In genomic region chr18:61337527-61337926, GRCh38 we compare ENCODE assay signal across 18 cellular contexts. TPM values are rescaled to one million over a fixed set of nuclear protein-coding genes. Genes with fewer than 3 reads are reported as not detected.
DNase-seq lines count a peak whose midpoint lies in the region; ATAC-seq and TF ChIP-seq lines count a peak whose summit lies in the region.
"Had no signal": no experiment of that assay in that cellular context is flagged by ENCODE, and none has a peak within 500 bp of the region (broad histone marks: within the 10 kb centered on the region; RNA-seq: fewer than 3 reads in every experiment).

No MANE protein-coding gene starts in this region.

- no peak overlapping the region for H3K4me3 Mint-ChIP-seq in CD8-positive, alpha-beta T cell
- H3K4me3 Mint-ChIP-seq: CD4-positive, alpha-beta T cell had no signal

- no peaks in the 10 kb centered on the region for H3K9me3 Mint-ChIP-seq in CD8-positive, alpha-beta T cell

- peak overlapping the region; percentile 32 for H3K9ac ChIP-seq in adipocyte (ENCODE audit: low read length)

- ATAC-seq in GM19452 (IDR thresholded peaks at IDR 0.05; ENCODE audit: unreplicated experiment) = no peak
- ATAC-seq in CD8-positive, alpha-beta T cell = no peak
- ATAC-seq: A549 had no signal

- peaks cover 21% of the 10 kb centered on the region for H3K27me3 Mint-ChIP-seq in CD8-positive, alpha-beta T cell (ENCODE audit: low read depth)

- no peaks in the 10 kb centered on the region for H3K36me3 ChIP-seq in adipocyte (ENCODE audit: control insufficient read depth, insufficient read depth, low read length, severe bottlenecking)
- H3K36me3 ChIP-seq in CD8-positive, alpha-beta T cell (ENCODE audit: insufficient read depth, low read length) = no peaks in the 10 kb centered on the region

- POLR2A ChIA-PET in CD8-positive, alpha-beta T cell (lab: Charles Lee) = no interaction called here

- H3K4me3 ChIP-seq in adipocyte (ENCODE audit: low read length) = peak overlapping the region; percentile 6
- no peak overlapping the region for H3K4me3 ChIP-seq in CD8-positive, alpha-beta T cell (ENCODE audit: low read depth, low read length)
- H3K4me3 ChIP-seq: A549 had no signal

- H3K27me3 ChIP-seq in adipocyte (replicated peaks; ENCODE audit: control insufficient read depth, insufficient read depth, low read length) (no peaks in the 10 kb centered on the region), layer of hippocampus (ENCODE audit: control insufficient read depth, insufficient read depth, low read length) (peaks cover 2% of the 10 kb centered on the region)
- no peaks in the 10 kb centered on the region for H3K27me3 ChIP-seq in CD8-positive, alpha-beta T cell (ENCODE audit: insufficient read depth, low read length)

- TF ChIP-seq CTCF in CD8-positive, alpha-beta T cell (IDR thresholded peaks at IDR 0.05) = no peak

- peak overlapping the region; percentile 96 for H3K27ac ChIP-seq in cingulate gyrus (ENCODE audit: low read depth, low read length)
- peak overlapping the region; percentile 84 for H3K27ac ChIP-seq in layer of hippocampus (ENCODE audit: low read depth, low read length)
- H3K27ac ChIP-seq in CD8-positive, alpha-beta T cell (ENCODE audit: low read depth, low read length) = no peak overlapping the region
- H3K27ac ChIP-seq: 22Rv1, A549, C4-2B had no signal

- no peaks in the 10 kb centered on the region for H3K4me1 Mint-ChIP-seq in CD8-positive, alpha-beta T cell (ENCODE audit: low read depth)

- DNase-seq in adipocyte (ENCODE audit: low read depth) (no peak), superior temporal gyrus (ENCODE audit: extremely low spot score) (peak; percentile 69)
- no peak for DNase-seq in activated CD4-positive, CD25-positive, alpha-beta regulatory T cell treated with anti-CD3 and anti-CD28 coated beads, Interleukin-2, amount 50 U/mL, for 72 hours
- DNase-seq in CD8-positive, alpha-beta T cell = no peak
- DNase-seq: AML-193; CD4-positive, alpha-beta T cell; DMS153; DMS79; GDM1; HCEC 1CT; IMR-90 had no signal

- no peaks in the 10 kb centered on the region for H3K36me3 Mint-ChIP-seq in CD8-positive, alpha-beta T cell

- CTCF ChIA-PET in CD8-positive, alpha-beta T cell (lab: Charles Lee) = no interaction called here

- H3K27ac Mint-ChIP-seq in CD8-positive, alpha-beta T cell = no peak overlapping the region
- H3K27ac Mint-ChIP-seq: CD4-positive, alpha-beta T cell had no signal

- intact Hi-C loops in CD8-positive, alpha-beta T cell (cut with DNase I, micrococcal nuclease) = no loop called here

- H3K4me1 ChIP-seq in adipocyte (ENCODE audit: control insufficient read depth, insufficient read depth, low read length) = peaks cover 51% of the 10 kb centered on the region
- no peaks in the 10 kb centered on the region for H3K4me1 ChIP-seq in CD8-positive, alpha-beta T cell (ENCODE audit: insufficient read depth, low read length)
- H3K4me1 ChIP-seq: A549 had no signal

- H3K9me3 ChIP-seq in adipocyte (ENCODE audit: control insufficient read depth, low read length) = no peaks in the 10 kb centered on the region
- H3K9me3 ChIP-seq in CD8-positive, alpha-beta T cell (ENCODE audit: low read length) = no peaks in the 10 kb centered on the region
- H3K9me3 ChIP-seq: A549 had no signal

RNA-seq across cellular contexts. Expression of gene CDH20, which starts 4.3 kb away (rescaled TPM):
- under 1 TPM; 0.30 to 0.33 TPM for total RNA-seq in CD8-positive, alpha-beta T cell
- total RNA-seq: Daoy, IMR-90 had no signal
